In the genomic region with DNA sequence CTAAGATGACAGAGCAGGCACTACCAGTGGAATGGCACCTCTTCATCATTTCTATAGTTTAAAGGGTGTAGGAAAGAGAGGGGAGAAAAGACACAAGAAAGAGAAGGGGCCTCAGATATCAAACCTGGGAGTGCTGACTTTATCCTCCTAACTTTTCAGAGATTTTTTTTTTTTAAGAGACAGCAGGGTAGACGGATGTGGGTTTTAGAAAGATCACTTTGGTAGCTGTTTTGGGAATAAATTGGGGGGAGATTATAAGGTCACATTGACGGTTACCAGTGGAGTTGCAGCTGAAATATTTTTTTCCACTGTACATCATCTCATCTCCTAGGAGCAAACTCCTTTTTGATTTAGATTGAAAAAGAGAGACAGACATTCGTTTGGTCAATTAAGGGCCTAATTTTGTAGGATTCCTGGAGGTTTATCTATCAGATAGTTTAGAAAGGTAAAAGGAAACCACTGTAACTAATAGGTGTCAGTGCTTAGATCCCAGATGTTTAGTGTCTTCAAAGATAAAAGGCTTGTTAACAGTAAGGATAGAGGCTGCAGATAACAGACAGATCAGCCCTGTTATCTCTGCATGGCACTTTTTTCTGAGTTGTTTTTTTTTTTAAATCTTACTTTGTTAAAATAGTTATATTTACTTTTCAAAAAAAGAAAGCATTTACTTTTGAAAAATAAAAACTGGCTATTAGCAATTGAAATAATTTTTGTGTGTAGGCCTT, we compare ENCODE assay signal across 23 cellular contexts.
"Had no signal": no experiment of that assay in that cellular context is flagged by ENCODE, and none has a peak within 500 bp of the region (broad histone marks: within the 10 kb centered on the region; RNA-seq: fewer than 3 reads in every experiment).

No MANE protein-coding gene starts in this region.

- H3K36me3 ChIP-seq: esophagus squamous epithelium, gastrocnemius medialis, heart right ventricle, left lung, lower lobe of right lung had no signal

- H3K9me3 ChIP-seq: esophagus squamous epithelium, gastrocnemius medialis, heart right ventricle, left lung, lower lobe of right lung had no signal

- H3K4me1 ChIP-seq: esophagus squamous epithelium, gastrocnemius medialis, heart right ventricle, left lung, lower lobe of right lung had no signal

- H3K4me3 ChIP-seq: esophagus squamous epithelium, gastrocnemius medialis, heart right ventricle, left lung, lower lobe of right lung had no signal

- DNase-seq: cortex of kidney; effector CD8-positive, alpha-beta T cell; effector memory CD8-positive, alpha-beta T cell; endodermal cell; erythroblast; esophagus squamous epithelium; foreskin fibroblast; foreskin melanocyte; gastrocnemius medialis; glutamatergic neuron; head of caudate nucleus; heart right ventricle; hippocampal formation; left cardiac atrium; left lung; left ventricle myocardium superior; lower lobe of right lung; mesenchymal stem cell; midbrain; naive thymus-derived CD4-positive, alpha-beta T cell; natural killer cell had no signal

- ATAC-seq: effector memory CD8-positive, alpha-beta T cell; esophagus mucosa; gastrocnemius medialis; heart right ventricle; left cardiac atrium; left lung; left ventricle myocardium superior; lower lobe of right lung; naive thymus-derived CD4-positive, alpha-beta T cell; natural killer cell had no signal

- H3K27ac ChIP-seq: epithelial cell of prostate, esophagus squamous epithelium, gastrocnemius medialis, heart right ventricle, left lung, lower lobe of right lung had no signal

- H3K27me3 ChIP-seq: esophagus squamous epithelium, gastrocnemius medialis, left lung had no signal
